8 cellular contexts compared by ENCODE assay signal in genomic region chr15:61834076-61834697, GRCh38.
DNase-seq lines count a peak whose midpoint lies in the region; ATAC-seq and TF ChIP-seq lines count a peak whose summit lies in the region.

No MANE protein-coding gene starts in this region.

- H3K27me3 Mint-ChIP-seq in CD4-positive, CD25-positive, alpha-beta regulatory T cell: peaks cover 28% of the 10 kb centered on the region

- intact Hi-C loops in gastrocnemius medialis (cut with DNase I; ENCODE audit: low total_unique reads): loop anchor here (1.0 to 10.0 kb wide), 5 partner anchors 67 to 889 kb away; no protein-coding TSS in a partner anchor

- H3K9me3 ChIP-seq in CD4-positive, CD25-positive, alpha-beta regulatory T cell (ENCODE audit: control insufficient read depth in 2 of 2, low read length in 2 of 2): no peaks in the 10 kb centered on the region
- H3K9me3 ChIP-seq in hepatocyte (ENCODE audit: low read depth) (no peaks in the 10 kb centered on the region), gastrocnemius medialis (no peaks in the 10 kb centered on the region)

- 35% methylated on average over 16 of the region's 16 CpGs for WGBS in hepatocyte (ENCODE audit: low lambda C conversion rate, missing lambda C conversion rate)

- peak; percentile 39 to 71 (median 63) for DNase-seq in CD4-positive, CD25-positive, alpha-beta regulatory T cell
- DNase-seq in NCI-H1694 (lab: John Stamatoyannopoulos, UW) (peak; percentile 75), T-helper 22 cell (ENCODE audit: low read depth) (peak; percentile 21), anterior cingulate cortex (lab: John Stamatoyannopoulos, UW) (peak in 56 of 58 donors; percentile 17 to 89 (median 58)), hepatocyte (ENCODE audit: low spot score) (peak; percentile 89), gastrocnemius medialis (peak; percentile 60 to 78)

- H3K4me2 ChIP-seq in hepatocyte: no peak overlapping the region

- no peak for TF ChIP-seq POLR2A in gastrocnemius medialis (IDR thresholded peaks at IDR 0.05)

- H3K9me2 ChIP-seq in hepatocyte (replicated peaks; ENCODE audit: insufficient read depth): no peaks in the 10 kb centered on the region

- peaks cover 0 to 12% (median 3%) of the 10 kb centered on the region in 4 donors for H3K4me1 Mint-ChIP-seq in CD4-positive, CD25-positive, alpha-beta regulatory T cell

- H4K20me1 ChIP-seq in hepatocyte (ENCODE audit: insufficient read depth, poor library complexity, severe bottlenecking): no peaks in the 10 kb centered on the region

- H3K4me1 ChIP-seq in CD4-positive, CD25-positive, alpha-beta regulatory T cell (ENCODE audit: control insufficient read depth, insufficient read depth, low read length, poor library complexity, severe bottlenecking): peaks cover 9% of the 10 kb centered on the region
- H3K4me1 ChIP-seq in hepatocyte (ENCODE audit: insufficient read depth) (no peaks in the 10 kb centered on the region), gastrocnemius medialis (peaks cover 0 to 29% of the 10 kb centered on the region in 2 donors)

- H3K4me3 Mint-ChIP-seq in CD4-positive, CD25-positive, alpha-beta regulatory T cell: no peak overlapping the region

- no peak overlapping the region for H3K4me3 ChIP-seq in CD4-positive, CD25-positive, alpha-beta regulatory T cell (ENCODE audit: low read depth, low read length)
- no peak overlapping the region for H3K4me3 ChIP-seq in hepatocyte
- H3K4me3 ChIP-seq in gastrocnemius medialis: no peak overlapping the region

- peaks cover 10% of the 10 kb centered on the region for H3K27me3 ChIP-seq in CD4-positive, CD25-positive, alpha-beta regulatory T cell (ENCODE audit: control insufficient read depth, insufficient read depth, low read length)
- no peaks in the 10 kb centered on the region for H3K27me3 ChIP-seq in hepatocyte
- H3K27me3 ChIP-seq in gastrocnemius medialis: no peaks in the 10 kb centered on the region

- no peaks in the 10 kb centered on the region for H3K79me2 ChIP-seq in hepatocyte

- H3K36me3 Mint-ChIP-seq in CD4-positive, CD25-positive, alpha-beta regulatory T cell: no peaks in the 10 kb centered on the region

- no peaks in the 10 kb centered on the region for H3K36me3 ChIP-seq in CD4-positive, CD25-positive, alpha-beta regulatory T cell (ENCODE audit: control insufficient read depth, insufficient read depth, low read length)
- H3K36me3 ChIP-seq in hepatocyte (replicated peaks; ENCODE audit: insufficient read depth, low read depth): no peaks in the 10 kb centered on the region
- no peaks in the 10 kb centered on the region for H3K36me3 ChIP-seq in gastrocnemius medialis

- TF ChIP-seq CTCF in hepatocyte (IDR thresholded peaks at IDR 0.05; ENCODE audit: poor library complexity): peak; percentile 92
- TF ChIP-seq CTCF in gastrocnemius medialis (IDR thresholded peaks at IDR 0.05 in 4 of 5, conservative IDR thresholded peaks at IDR 0.05 in 1 of 5): peak; percentile 71 to 96 (median 91)

- in situ Hi-C loops in gastrocnemius medialis (cut with MboI; ENCODE audit: low sequenced_read_pairs in 4 of 4): loop anchor here (5.0 to 25.0 kb wide), 10 partner anchors 132 to 1347 kb away; partner anchors contain the start of gene ICE2 (in 1 of the 4)

- no peak overlapping the region for H3K27ac ChIP-seq in CD4-positive, CD25-positive, alpha-beta regulatory T cell (ENCODE audit: insufficient read depth, low read length, poor library complexity, severe bottlenecking)
- no peak overlapping the region for H3K27ac ChIP-seq in hepatocyte
- H3K27ac ChIP-seq in gastrocnemius medialis: peak overlapping the region in 1 of 4 donors; percentile 35

- H2AFZ ChIP-seq in hepatocyte: no peak overlapping the region

- H3K9me3 Mint-ChIP-seq in CD4-positive, CD25-positive, alpha-beta regulatory T cell: no peaks in the 10 kb centered on the region

- H3K27ac Mint-ChIP-seq in CD4-positive, CD25-positive, alpha-beta regulatory T cell: peak overlapping the region in 1 of 3 donors; percentile 44

- peak; percentile 73 to 74 for ATAC-seq in CD4-positive, CD25-positive, alpha-beta regulatory T cell (ENCODE audit: low read depth in 2 of 2)
- peak; percentile 60 for ATAC-seq in GM21619 (IDR thresholded peaks at IDR 0.05; ENCODE audit: unreplicated experiment)
- peak; percentile 60 to 73 for ATAC-seq in gastrocnemius medialis
- ATAC-seq in HG03520 (IDR thresholded peaks at IDR 0.05; ENCODE audit: unreplicated experiment): no peak

Comparison
In these comparisons a context has a peak if more than half of its experiments do, and no peak if none do; other contexts are left out.
1. DNase-seq: peak in every context shown above with its lines; median percentile 89 in hepatocyte; 75 in NCI-H1694; 69 in gastrocnemius medialis; 63 in CD4-positive, CD25-positive, alpha-beta regulatory T cell; 58 in anterior cingulate cortex; 21 in T-helper 22 cell.